Comparison of ENCODE assay signal across 22 cellular contexts in genomic region chr3:197495999-197496745, GRCh38. TPM values are rescaled to one million over a fixed set of nuclear protein-coding genes. Genes with fewer than 3 reads are reported as not detected.
A peak's percentile ranks its signal among the peaks of the same experiment; 100 is the strongest.
DNase-seq lines count a peak whose midpoint lies in the region; ATAC-seq and TF ChIP-seq lines count a peak whose summit lies in the region.
"Had no signal": no experiment of that assay in that cellular context is flagged by ENCODE, and none has a peak within 500 bp of the region (broad histone marks: within the 10 kb centered on the region; RNA-seq: fewer than 3 reads in every experiment).

No MANE protein-coding gene starts in this region.

- H3K27ac ChIP-seq in right cardiac atrium (ENCODE audit: low read length): no peak overlapping the region
- H3K27ac ChIP-seq in vagina: peak overlapping the region; percentile 59
- H3K27ac ChIP-seq: body of pancreas, prostate gland, SJCRH30 had no signal

- H3K4me1 Mint-ChIP-seq in nephron: peaks cover 43% of the 10 kb centered on the region

- no peaks in the 10 kb centered on the region for H3K27me3 Mint-ChIP-seq in nephron (ENCODE audit: low read depth)

- ATAC-seq in right cardiac atrium (peak; percentile 14 to 73), Right ventricle myocardium inferior (no peak), HG03196 (IDR thresholded peaks at IDR 0.05; ENCODE audit: unreplicated experiment) (no peak)
- ATAC-seq: body of pancreas, HCT116, mucosa of descending colon, PC-3 had no signal

- no peaks in the 10 kb centered on the region for H3K36me3 Mint-ChIP-seq in nephron (ENCODE audit: low read depth)

- H3K4me3 ChIP-seq in right cardiac atrium (ENCODE audit: low read length): no peak overlapping the region
- no peak overlapping the region for H3K4me3 ChIP-seq in vagina
- H3K4me3 ChIP-seq: body of pancreas, mucosa of descending colon, prostate gland, SJCRH30 had no signal

- no peaks in the 10 kb centered on the region for H3K9me3 Mint-ChIP-seq in nephron

- WGBS in right cardiac atrium: 63% methylated on average over 9 of the region's 9 CpGs

- no peak overlapping the region for H3K4me3 Mint-ChIP-seq in nephron

- intact Hi-C loops in right cardiac atrium (cut with DNase I): no loop called here
- intact Hi-C loops in Right ventricle myocardium inferior (cut with DNase I): no loop called here
- intact Hi-C loops in vagina (cut with DNase I): no loop called here

- H3K4me1 ChIP-seq in right cardiac atrium (ENCODE audit: control insufficient read depth, insufficient read depth, low read length) (no peaks in the 10 kb centered on the region), vagina (peaks cover 16% of the 10 kb centered on the region)
- H3K4me1 ChIP-seq: prostate gland had no signal

- DNase-seq in right cardiac atrium (no peak), Right ventricle myocardium inferior (ENCODE audit: missing footprints) (no peak), cerebellum (ENCODE audit: low spot score) (peak; percentile 58), vagina (ENCODE audit: extremely low spot score in 2 of 2) (no peak), SK-N-DZ (ENCODE audit: low spot score) (no peak), GF-D8 (lab: John Stamatoyannopoulos, UW) (no peak)
- DNase-seq: 8988T; activated CD4-positive, alpha-beta T cell treated with anti-CD3 and anti-CD28 coated beads for 1 hour; activated effector memory CD4-positive, alpha-beta T cell treated with anti-CD3 and anti-CD28 coated beads, Interleukin-2, amount 50 U/mL, for 16 hours; AML-193; body of pancreas; DND-41; effector CD4-positive, alpha-beta T cell; erythroblast; NCI-H1105; PC-3; SJCRH30 had no signal

- peak overlapping the region; percentile 24 to 70 (median 31) for H3K27ac Mint-ChIP-seq in nephron

- no peak for TF ChIP-seq POLR2A in vagina (IDR thresholded peaks at IDR 0.05)

- no peaks in the 10 kb centered on the region for H3K9me3 ChIP-seq in right cardiac atrium (ENCODE audit: control insufficient read depth, low read length)
- H3K9me3 ChIP-seq in vagina: no peaks in the 10 kb centered on the region
- H3K9me3 ChIP-seq: body of pancreas, mucosa of descending colon, prostate gland, SJCRH30 had no signal

- TF ChIP-seq CTCF in nephron (IDR thresholded peaks at IDR 0.05; ENCODE audit: unreplicated experiment in 3 of 3) (no peak), vagina (IDR thresholded peaks at IDR 0.05) (no peak)

- no peaks in the 10 kb centered on the region for H3K36me3 ChIP-seq in vagina
- H3K36me3 ChIP-seq: prostate gland, SJCRH30 had no signal

- H3K27me3 ChIP-seq in right cardiac atrium (ENCODE audit: control insufficient read depth, insufficient read depth): no peaks in the 10 kb centered on the region
- no peaks in the 10 kb centered on the region for H3K27me3 ChIP-seq in vagina
- H3K27me3 ChIP-seq: body of pancreas, SJCRH30 had no signal

RNA-seq across cellular contexts. Expression of gene BDH1, which starts 59.6 kb away (rescaled TPM):
- total RNA-seq in right cardiac atrium (10 to 100 TPM; 13.2 to 30.5 (median 25.9) TPM), Right ventricle myocardium inferior (43.1 TPM), cerebellum (15.3 TPM), vagina (30.2 TPM)
- 19.8 TPM for polyA plus RNA-seq in right cardiac atrium
- 36.4 and 40.1 TPM in 2 replicates for polyA plus RNA-seq in SK-N-DZ (2014; cell fraction: cytosol; rRNA removed)
- 57.0 and 76.4 TPM in 2 replicates for polyA plus RNA-seq in SK-N-DZ (2014; cell fraction: nucleus; rRNA removed)

Comparison
In these comparisons a context has a peak if more than half of its experiments do, and no peak if none do; other contexts are left out.
1. ATAC-seq: peak in right cardiac atrium (2 of 2); none in Right ventricle myocardium inferior (single experiment) and HG03196 (single experiment).